2 cellular contexts compared by ENCODE assay signal in the genomic region with DNA sequence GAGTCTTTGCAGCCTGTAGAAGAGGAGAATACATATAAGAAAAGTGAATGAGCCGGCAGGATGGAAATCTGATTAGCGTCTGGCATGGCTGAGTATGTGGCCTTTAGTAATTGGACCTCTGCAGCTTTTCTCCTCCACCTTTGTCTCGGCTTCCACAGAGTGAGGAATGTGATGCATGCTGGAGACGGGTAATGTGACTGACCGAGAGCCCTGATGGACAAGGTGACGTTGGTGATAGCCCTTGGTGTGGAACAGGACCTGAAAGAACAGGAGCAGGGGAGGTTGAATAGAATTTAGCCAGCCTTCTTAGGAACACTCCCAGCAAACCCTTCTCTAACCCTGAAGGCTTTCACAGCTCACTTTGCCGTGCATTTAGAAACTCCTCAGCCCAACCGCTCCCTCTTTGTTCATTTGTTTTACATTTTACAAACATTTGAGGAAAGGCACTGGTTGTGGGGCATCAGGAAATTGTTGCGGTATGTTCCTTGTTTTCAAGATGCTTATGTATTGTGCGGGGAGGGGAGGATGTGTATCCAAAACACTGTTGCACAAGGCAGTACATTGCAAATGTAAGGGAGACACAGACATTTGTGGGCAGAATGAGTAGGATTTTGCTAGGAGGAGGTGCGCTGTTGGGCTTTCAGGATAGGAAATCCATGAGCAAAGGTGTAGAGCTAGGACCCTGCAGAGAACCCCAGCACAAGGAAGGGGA.
TF ChIP-seq lines count a peak whose summit lies in the region.

No MANE protein-coding gene starts in this region.

TF ChIP-seq in GM23338, 12 proteins besides CTCF, POLR2A, EP300 and RAD21 (continues in another document):
- TF ChIP-seq ZNF114 (CRISPR knock-in tag; IDR thresholded peaks at IDR 0.05) (no peak), STAT1 (IDR thresholded peaks at IDR 0.05; ENCODE audit: unreplicated experiment) (no peak), EZH2 (IDR thresholded peaks at IDR 0.05; ENCODE audit: low read depth, unreplicated experiment) (no peak), ZNF462 (CRISPR knock-in tag; IDR thresholded peaks at IDR 0.05) (no peak), ZNF331 (CRISPR knock-in tag; IDR thresholded peaks at IDR 0.05; ENCODE audit: low read depth) (no peak), CREB1 (CRISPR knock-in tag; IDR thresholded peaks at IDR 0.05; ENCODE audit: low read depth) (no peak), NANOG (IDR thresholded peaks at IDR 0.05; ENCODE audit: borderline replicate concordance) (no peak)
- TF ChIP-seq, protein P1, sequence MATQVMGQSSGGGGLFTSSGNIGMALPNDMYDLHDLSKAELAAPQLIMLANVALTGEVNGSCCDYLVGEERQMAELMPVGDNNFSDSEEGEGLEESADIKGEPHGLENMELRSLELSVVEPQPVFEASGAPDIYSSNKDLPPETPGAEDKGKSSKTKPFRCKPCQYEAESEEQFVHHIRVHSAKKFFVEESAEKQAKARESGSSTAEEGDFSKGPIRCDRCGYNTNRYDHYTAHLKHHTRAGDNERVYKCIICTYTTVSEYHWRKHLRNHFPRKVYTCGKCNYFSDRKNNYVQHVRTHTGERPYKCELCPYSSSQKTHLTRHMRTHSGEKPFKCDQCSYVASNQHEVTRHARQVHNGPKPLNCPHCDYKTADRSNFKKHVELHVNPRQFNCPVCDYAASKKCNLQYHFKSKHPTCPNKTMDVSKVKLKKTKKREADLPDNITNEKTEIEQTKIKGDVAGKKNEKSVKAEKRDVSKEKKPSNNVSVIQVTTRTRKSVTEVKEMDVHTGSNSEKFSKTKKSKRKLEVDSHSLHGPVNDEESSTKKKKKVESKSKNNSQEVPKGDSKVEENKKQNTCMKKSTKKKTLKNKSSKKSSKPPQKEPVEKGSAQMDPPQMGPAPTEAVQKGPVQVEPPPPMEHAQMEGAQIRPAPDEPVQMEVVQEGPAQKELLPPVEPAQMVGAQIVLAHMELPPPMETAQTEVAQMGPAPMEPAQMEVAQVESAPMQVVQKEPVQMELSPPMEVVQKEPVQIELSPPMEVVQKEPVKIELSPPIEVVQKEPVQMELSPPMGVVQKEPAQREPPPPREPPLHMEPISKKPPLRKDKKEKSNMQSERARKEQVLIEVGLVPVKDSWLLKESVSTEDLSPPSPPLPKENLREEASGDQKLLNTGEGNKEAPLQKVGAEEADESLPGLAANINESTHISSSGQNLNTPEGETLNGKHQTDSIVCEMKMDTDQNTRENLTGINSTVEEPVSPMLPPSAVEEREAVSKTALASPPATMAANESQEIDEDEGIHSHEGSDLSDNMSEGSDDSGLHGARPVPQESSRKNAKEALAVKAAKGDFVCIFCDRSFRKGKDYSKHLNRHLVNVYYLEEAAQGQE (IDR thresholded peaks at IDR 0.05; ENCODE audit: unreplicated experiment): no peak

TF ChIP-seq in IMR-90, 13 proteins besides CTCF, POLR2A, EP300 and RAD21:
- TF ChIP-seq NFE2L2 (IDR thresholded peaks at IDR 0.05; ENCODE audit: low read depth, low read length) (no peak), RCOR1 (IDR thresholded peaks at IDR 0.05; ENCODE audit: insufficient replicate concordance, low read length) (no peak), RFX5 (IDR thresholded peaks at IDR 0.05; ENCODE audit: low read depth, low read length) (no peak), CHD1 (IDR thresholded peaks at IDR 0.05; ENCODE audit: low read depth, low read length) (no peak), MAZ (IDR thresholded peaks at IDR 0.05; ENCODE audit: borderline replicate concordance, low read depth, low read length) (no peak), BHLHE40 (IDR thresholded peaks at IDR 0.05; ENCODE audit: low read depth, low read length) (no peak), SMC3 (IDR thresholded peaks at IDR 0.05; ENCODE audit: low read depth, low read length) (no peak), FOS (IDR thresholded peaks at IDR 0.05; ENCODE audit: low read depth, low read length) (no peak), MXI1 (IDR thresholded peaks at IDR 0.05; ENCODE audit: borderline replicate concordance, low read depth, low read length) (no peak), CEBPB (IDR thresholded peaks at IDR 0.05; ENCODE audit: low read depth, low read length) (no peak), MAFK (IDR thresholded peaks at IDR 0.05; ENCODE audit: low read depth, low read length) (no peak)
- TF ChIP-seq, protein P2, sequence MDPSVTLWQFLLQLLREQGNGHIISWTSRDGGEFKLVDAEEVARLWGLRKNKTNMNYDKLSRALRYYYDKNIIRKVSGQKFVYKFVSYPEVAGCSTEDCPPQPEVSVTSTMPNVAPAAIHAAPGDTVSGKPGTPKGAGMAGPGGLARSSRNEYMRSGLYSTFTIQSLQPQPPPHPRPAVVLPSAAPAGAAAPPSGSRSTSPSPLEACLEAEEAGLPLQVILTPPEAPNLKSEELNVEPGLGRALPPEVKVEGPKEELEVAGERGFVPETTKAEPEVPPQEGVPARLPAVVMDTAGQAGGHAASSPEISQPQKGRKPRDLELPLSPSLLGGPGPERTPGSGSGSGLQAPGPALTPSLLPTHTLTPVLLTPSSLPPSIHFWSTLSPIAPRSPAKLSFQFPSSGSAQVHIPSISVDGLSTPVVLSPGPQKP (IDR thresholded peaks at IDR 0.05; ENCODE audit: borderline replicate concordance, low read depth, low read length): no peak
- TF ChIP-seq, protein P3, sequence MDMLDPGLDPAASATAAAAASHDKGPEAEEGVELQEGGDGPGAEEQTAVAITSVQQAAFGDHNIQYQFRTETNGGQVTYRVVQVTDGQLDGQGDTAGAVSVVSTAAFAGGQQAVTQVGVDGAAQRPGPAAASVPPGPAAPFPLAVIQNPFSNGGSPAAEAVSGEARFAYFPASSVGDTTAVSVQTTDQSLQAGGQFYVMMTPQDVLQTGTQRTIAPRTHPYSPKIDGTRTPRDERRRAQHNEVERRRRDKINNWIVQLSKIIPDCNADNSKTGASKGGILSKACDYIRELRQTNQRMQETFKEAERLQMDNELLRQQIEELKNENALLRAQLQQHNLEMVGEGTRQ (IDR thresholded peaks at IDR 0.05; ENCODE audit: low read depth, low read length): no peak
TF ChIP-seq in IMR-90: peak in this region for 0.
